In genomic region chr15:30922469-30923311, GRCh38 we compare ENCODE assay signal across 9 cellular contexts. TPM values are rescaled to one million over a fixed set of nuclear protein-coding genes. Genes with fewer than 3 reads are reported as not detected.
DNase-seq lines count a peak whose midpoint lies in the region; ATAC-seq and TF ChIP-seq lines count a peak whose summit lies in the region.
"Had no signal": no experiment of that assay in that cellular context is flagged by ENCODE, and none has a peak within 500 bp of the region (broad histone marks: within the 10 kb centered on the region; RNA-seq: fewer than 3 reads in every experiment).

No MANE protein-coding gene starts in this region.

- peak overlapping the region in 1 of 7 donors; percentile 46 for H3K27ac Mint-ChIP-seq in CD14-positive monocyte

- WGBS in right cardiac atrium: 62% methylated on average over 14 of the region's 14 CpGs

- H3K4me3 ChIP-seq in right cardiac atrium (ENCODE audit: low read length) (no peak overlapping the region), SJCRH30 (no peak overlapping the region)

- no peaks in the 10 kb centered on the region for H3K4me1 Mint-ChIP-seq in CD14-positive monocyte

- H3K36me3 ChIP-seq in ES-I3 (ENCODE audit: insufficient read depth, low read length) (peaks cover 29% of the 10 kb centered on the region), SJCRH30 (peaks cover 41% of the 10 kb centered on the region)

- peak overlapping the region; percentile 0; the same call in 1 of the 2 replicates for H3K9ac ChIP-seq in ES-I3 (ENCODE audit: low read depth, low read length)

- H3K36me3 Mint-ChIP-seq in CD14-positive monocyte: peaks cover 74 to 83% of the 10 kb centered on the region in 2 donors

- H3K27me3 Mint-ChIP-seq in CD14-positive monocyte (ENCODE audit: low read depth in 3 of 3): no peaks in the 10 kb centered on the region

- H3K27me3 ChIP-seq in right cardiac atrium (ENCODE audit: control insufficient read depth, insufficient read depth) (no peaks in the 10 kb centered on the region), SJCRH30 (no peaks in the 10 kb centered on the region)

- no peak for TF ChIP-seq CTCF in CD14-positive monocyte (IDR thresholded peaks at IDR 0.05)

- H3K4me3 Mint-ChIP-seq in CD14-positive monocyte: no peak overlapping the region

- ATAC-seq in right cardiac atrium: peak; percentile 56 to 79
- ATAC-seq in HG03280 (IDR thresholded peaks at IDR 0.05; ENCODE audit: unreplicated experiment): no peak

- DNase-seq in astrocyte of the hippocampus (ENCODE audit: low read depth, low spot score): peak; percentile 94
- peak in 1 of 3 donors; percentile 67 for DNase-seq in right cardiac atrium
- peak; percentile 94 for DNase-seq in putamen (ENCODE audit: low spot score)
- DNase-seq in SJCRH30: no peak
- no peak for DNase-seq in CD14-positive monocyte (ENCODE audit: low spot score)
- no peak for DNase-seq in NCI-H524 (lab: John Stamatoyannopoulos, UW)
- DNase-seq: activated CD4-positive, alpha-beta T cell treated with anti-CD3 and anti-CD28 coated beads, Interleukin-2, amount 50 U/mL, for 4 hours had no signal

- H3K9me3 ChIP-seq in ES-I3 (ENCODE audit: control insufficient read depth, insufficient read depth, low read length) (no peaks in the 10 kb centered on the region), right cardiac atrium (ENCODE audit: control insufficient read depth, low read length) (no peaks in the 10 kb centered on the region), SJCRH30 (replicated peaks) (no peaks in the 10 kb centered on the region)

- H3K27ac ChIP-seq in right cardiac atrium (ENCODE audit: low read length): peak overlapping the region; percentile 73
- no peak overlapping the region for H3K27ac ChIP-seq in SJCRH30

- H3K9me3 Mint-ChIP-seq in CD14-positive monocyte: no peaks in the 10 kb centered on the region

- H3K4me1 ChIP-seq in ES-I3 (ENCODE audit: insufficient read depth, low read length) (peaks cover 31% of the 10 kb centered on the region), right cardiac atrium (ENCODE audit: control insufficient read depth, insufficient read depth, low read length) (peaks cover 4% of the 10 kb centered on the region), SJCRH30 (no peaks in the 10 kb centered on the region)

- intact Hi-C loops in right cardiac atrium (cut with DNase I) (no loop called here), CD14-positive monocyte (cut with micrococcal nuclease) (no loop called here)

RNA-seq across cellular contexts. Expression of gene FAN1, which starts 19.0 kb away (rescaled TPM):
- total RNA-seq in right cardiac atrium: 10 to 100 TPM in 3 of 4 donors, 1 to 10 TPM in 1; 9.2 to 24.4 (median 22.9) TPM
- polyA plus RNA-seq in right cardiac atrium (13.0 TPM), CD14-positive monocyte (under 1 TPM; 0.38 to 0.95 TPM)
- total RNA-seq in SJCRH30 (2014; rRNA removed; shearing (Covaris generic)): 21.5 TPM in 2 replicates

Comparison
In these comparisons a context has a peak if more than half of its experiments do, and no peak if none do; other contexts are left out.
1. DNase-seq: peak in astrocyte of the hippocampus (single experiment) and putamen (single experiment); none in SJCRH30 (0 of 2), CD14-positive monocyte (single experiment) and NCI-H524 (0 of 2).